In genomic region chr4:128565565-128566186, GRCh38 we compare ENCODE assay signal across 1 cellular context.
TF ChIP-seq lines count a peak whose summit lies in the region.

No MANE protein-coding gene starts in this region.

TF ChIP-seq in K562, 482 proteins besides CTCF, POLR2A, EP300 and RAD21 (continued from another document):
- no peak for TF ChIP-seq BCLAF1 (IDR thresholded peaks at IDR 0.05; ENCODE audit: borderline replicate concordance in 1 of 2, control insufficient read depth in 1 of 2, low read depth in 2 of 2, low read length in 1 of 2)
- TF ChIP-seq SMARCB1 (IDR thresholded peaks at IDR 0.05; ENCODE audit: insufficient read length, low read depth) = no peak
- no peak for TF ChIP-seq THRAP3 (IDR thresholded peaks at IDR 0.05; ENCODE audit: borderline replicate concordance)
